In genomic region chrX:129931411-129932136, GRCh38 we compare ENCODE assay signal across 8 cellular contexts. TPM values are rescaled to one million over a fixed set of nuclear protein-coding genes. Genes with fewer than 3 reads are reported as not detected.
DNase-seq lines count a peak whose midpoint lies in the region; ATAC-seq, FAIRE-seq and TF ChIP-seq lines count a peak whose summit lies in the region.

No MANE protein-coding gene starts in this region.

- H3K4me1 ChIP-seq in DOHH2 (ENCODE audit: control insufficient read depth, low read length) (peaks cover 8% of the 10 kb centered on the region), adrenal gland (replicated peaks in 1 of 2) (no peaks in the 10 kb centered on the region), heart left ventricle (peaks cover 0 to 5% (median 0%) of the 10 kb centered on the region in 12 donors), pancreas (no peaks in the 10 kb centered on the region), urinary bladder (ENCODE audit: insufficient read depth) (no peaks in the 10 kb centered on the region)

- no peaks in the 10 kb centered on the region for H3K79me2 ChIP-seq in DOHH2 (ENCODE audit: control insufficient read depth, low read length)

- H3K27ac Mint-ChIP-seq in IgD-negative memory B cell: peak overlapping the region; percentile 82 to 98 (median 94)

- H3K4me1 Mint-ChIP-seq in IgD-negative memory B cell: peaks cover 0 to 8% (median 6%) of the 10 kb centered on the region in 3 donors

- H3K9me3 Mint-ChIP-seq in IgD-negative memory B cell: no peaks in the 10 kb centered on the region

- H3K4me3 ChIP-seq in DOHH2 (ENCODE audit: low read length) (peak overlapping the region; percentile 81), adrenal gland (peak overlapping the region in 2 of 4 donors; percentile 34 to 60), heart left ventricle (peak overlapping the region; percentile 37 to 81 (median 62)), pancreas (peak overlapping the region; percentile 18 to 50 (median 32)), urinary bladder (ENCODE audit: low read depth, low read length) (peak overlapping the region; percentile 50)

- ATAC-seq in GM21717 (IDR thresholded peaks at IDR 0.05; ENCODE audit: unreplicated experiment) (peak; percentile 68), heart left ventricle (peak; percentile 95 to 97 (median 95)), pancreas (peak; percentile 90 to 94 (median 90))

- no peaks in the 10 kb centered on the region for H4K20me1 ChIP-seq in DOHH2 (ENCODE audit: control insufficient read depth, insufficient read depth, low read depth, low read length)

- no peaks in the 10 kb centered on the region for H3K9me2 ChIP-seq in DOHH2 (replicated peaks; ENCODE audit: control insufficient read depth, low read length)

- peak overlapping the region; percentile 80 for H3K4me2 ChIP-seq in DOHH2 (ENCODE audit: low read length)

- H3K9me3 ChIP-seq in DOHH2 (ENCODE audit: control insufficient read depth, insufficient read depth, low read length) (no peaks in the 10 kb centered on the region), adrenal gland (replicated peaks in 1 of 3) (no peaks in the 10 kb centered on the region), heart left ventricle (no peaks in the 10 kb centered on the region), pancreas (no peaks in the 10 kb centered on the region)

- peak overlapping the region; percentile 75 to 95 (median 86) for H3K4me3 Mint-ChIP-seq in IgD-negative memory B cell

- intact Hi-C loops in adrenal gland (cut with DNase I): no loop called here
- intact Hi-C loops in heart left ventricle (cut with DNase I): loop anchor here in 9 of 10 donors (1.0 to 10.0 kb wide), 9 partner anchors 25 to 327 kb away; partner anchors contain the start of genes BCORL1 (in 8 of the 9) and RAB33A (in 1 of the 9)
- intact Hi-C loops in pancreas (cut with DNase I): no loop called here

- peaks cover 16% of the 10 kb centered on the region for H3K36me3 ChIP-seq in DOHH2 (ENCODE audit: control insufficient read depth, low read length)
- peaks cover 0 to 8% of the 10 kb centered on the region in 2 donors for H3K36me3 ChIP-seq in adrenal gland (replicated peaks in 1 of 2)
- H3K36me3 ChIP-seq in heart left ventricle: peaks cover 0 to 21% (median 13%) of the 10 kb centered on the region in 9 donors
- peaks cover 0 to 6% (median 0%) of the 10 kb centered on the region in 3 donors for H3K36me3 ChIP-seq in pancreas
- H3K36me3 ChIP-seq in urinary bladder (ENCODE audit: insufficient read depth): no peaks in the 10 kb centered on the region

- TF ChIP-seq CTCF in DOHH2 (IDR thresholded peaks at IDR 0.05; ENCODE audit: low read depth, low read length, poor library complexity, severe bottlenecking): no peak
- TF ChIP-seq CTCF in adrenal gland (IDR thresholded peaks at IDR 0.05): no peak
- no peak for TF ChIP-seq CTCF in heart left ventricle (IDR thresholded peaks at IDR 0.05)
- TF ChIP-seq CTCF in pancreas (IDR thresholded peaks at IDR 0.05): no peak

- H3K27me3 ChIP-seq in DOHH2 (ENCODE audit: control insufficient read depth, low read length): peaks cover 12% of the 10 kb centered on the region
- peaks cover 4% of the 10 kb centered on the region for H3K27me3 ChIP-seq in adrenal gland
- H3K27me3 ChIP-seq in heart left ventricle: no peaks in the 10 kb centered on the region
- H3K27me3 ChIP-seq in pancreas: no peaks in the 10 kb centered on the region

- no peak for FAIRE-seq in pancreas (lab: Jason Lieb, UNC)

- DNase-seq in SK-N-DZ (ENCODE audit: low spot score) (peak; percentile 88), adrenal gland (peak; percentile 93 to 97 (median 96)), heart left ventricle (peak; percentile 93 to 95 (median 95)), pancreas (peak; percentile 82 to 93 (median 92))

- H3K27ac ChIP-seq in DOHH2 (ENCODE audit: low read depth, low read length) (peak overlapping the region; percentile 61), adrenal gland (peak overlapping the region; percentile 9 to 94 (median 80)), heart left ventricle (peak overlapping the region; percentile 87 to 99 (median 92)), pancreas (peak overlapping the region; percentile 42 to 77 (median 60)), urinary bladder (ENCODE audit: low read depth) (peak overlapping the region; percentile 97)

- H3K36me3 Mint-ChIP-seq in IgD-negative memory B cell: no peaks in the 10 kb centered on the region

- peaks cover 2% of the 10 kb centered on the region for H3K27me3 Mint-ChIP-seq in IgD-negative memory B cell

- TF ChIP-seq POLR2A in adrenal gland (IDR thresholded peaks at IDR 0.05) (peak in 1 of 2 donors; percentile 46), heart left ventricle (IDR thresholded peaks at IDR 0.05) (no peak)

- peaks cover 22% of the 10 kb centered on the region for H3F3A ChIP-seq in DOHH2 (ENCODE audit: control insufficient read depth, insufficient read depth)

- WGBS in adrenal gland, 4 donors: 0 to 39% (median 17%) methylated on average over 14 to 49 of the region's 50 CpGs
- WGBS in heart left ventricle, 4 donors: 1 to 53% (median 18%) methylated on average over 42 to 50 of the region's 50 CpGs
- 1 to 40% methylated on average over 45 to 50 of the region's 50 CpGs for WGBS in pancreas, 2 donors
- 1% methylated on average over 48 of the region's 50 CpGs for WGBS in urinary bladder

RNA-seq across cellular contexts. Expression of gene UTP14A, which starts 25.6 kb away (rescaled TPM):
- polyA plus RNA-seq in IgD-negative memory B cell: 15.9 TPM
- polyA plus RNA-seq in SK-N-DZ (2014; cell fraction: cytosol; rRNA removed): 18.3 and 21.0 TPM in 2 replicates
- 12.2 and 18.3 TPM in 2 replicates for polyA plus RNA-seq in SK-N-DZ (2014; cell fraction: nucleus; rRNA removed)
- total RNA-seq in adrenal gland: 10 to 100 TPM; 10.1 to 17.5 (median 15.1) TPM
- polyA plus RNA-seq in adrenal gland: 10 to 100 TPM; 10.7 to 28.1 (median 11.1) TPM
- total RNA-seq in heart left ventricle: 10 to 100 TPM in 3 of 9 donors, 1 to 10 TPM in 6; 7.3 to 10.6 (median 9.0) TPM
- 10 to 100 TPM in 1 of 2 donors, 1 to 10 TPM in 1; 5.6 to 14.0 TPM for polyA plus RNA-seq in heart left ventricle
- 10 to 100 TPM in 5 of 6 donors, 1 to 10 TPM in 1; 9.4 to 18.3 (median 12.1) TPM for total RNA-seq in pancreas
- 1 to 10 TPM; 9.0 to 9.8 TPM for polyA plus RNA-seq in pancreas
- 11.0 TPM for total RNA-seq in urinary bladder
- 13.9 TPM for polyA plus RNA-seq in urinary bladder

RNA-seq across cellular contexts. Expression of gene BCORL1, which starts 50.9 kb away (rescaled TPM):
- polyA plus RNA-seq in IgD-negative memory B cell (3.2 TPM), adrenal gland (1 to 10 TPM; 2.8 to 8.4 (median 5.5) TPM), heart left ventricle (1 to 10 TPM; 3.3 to 7.5 TPM), pancreas (1 to 10 TPM; 1.7 to 3.7 TPM), urinary bladder (9.4 TPM)
- polyA plus RNA-seq in SK-N-DZ (2014; cell fraction: cytosol; rRNA removed): 1.1 and 2.1 TPM in 2 replicates
- polyA plus RNA-seq in SK-N-DZ (2014; cell fraction: nucleus; rRNA removed): 1.3 and 1.7 TPM in 2 replicates
- total RNA-seq in adrenal gland (10 to 100 TPM in 4 of 8 donors, 1 to 10 TPM in 4; 4.2 to 18.5 (median 10.2) TPM), heart left ventricle (10 to 100 TPM in 2 of 9 donors, 1 to 10 TPM in 7; 5.3 to 11.0 (median 9.0) TPM), pancreas (10 to 100 TPM in 1 of 6 donors, 1 to 10 TPM in 5; 3.5 to 11.1 (median 6.0) TPM), urinary bladder (4.5 TPM)

Comparison
In these comparisons a context has a peak if more than half of its experiments do, and no peak if none do; other contexts are left out.
1. intact Hi-C loops: an anchor here in heart left ventricle (1.0 to 10.0 kb wide); none called in adrenal gland and pancreas.